In genomic region chr6:158909938-158910337, GRCh38 we compare ENCODE assay signal across 16 cellular contexts.
DNase-seq lines count a peak whose midpoint lies in the region; ATAC-seq and TF ChIP-seq lines count a peak whose summit lies in the region.
"Had no signal": no experiment of that assay in that cellular context is flagged by ENCODE, and none has a peak within 500 bp of the region (broad histone marks: within the 10 kb centered on the region; RNA-seq: fewer than 3 reads in every experiment).

No MANE protein-coding gene starts in this region.

- CTCF ChIA-PET in activated naive CD4-positive, alpha-beta T cell treated with anti-CD3 and anti-CD28 coated beads, Interleukin-2, amount 10 ng/mL, durations not matched to agents 7 days and 5 days (lab: Charles Lee): no interaction called here
- CTCF ChIA-PET in RWPE1 (lab: Yijun Ruan, JAX): interaction anchor here (0.5 kb wide), 1 partner anchor 86 kb away, joined by 4 read pairs; no protein-coding TSS in a partner anchor

- peaks cover 29% of the 10 kb centered on the region for H3K4me1 ChIP-seq in iPS-20b (ENCODE audit: insufficient read depth, low read length)
- no peaks in the 10 kb centered on the region; the same call in 1 of the 2 replicates for H3K4me1 ChIP-seq in SJCRH30
- H3K4me1 ChIP-seq: A549 had no signal

- no peak overlapping the region for H3K27ac Mint-ChIP-seq in activated naive CD4-positive, alpha-beta T cell treated with anti-CD3 and anti-CD28 coated beads, Interleukin-2, amount 50 U/mL, for 24 hours
- H3K27ac Mint-ChIP-seq in activated naive CD4-positive, alpha-beta T cell treated with anti-CD3 and anti-CD28 coated beads, Interleukin-2, amount 10 ng/mL, durations not matched to agents 7 days and 5 days: no peak overlapping the region
- no peak overlapping the region for H3K27ac Mint-ChIP-seq in activated T-helper 17 cell treated with anti-CD3 and anti-CD28 coated beads, Interleukin-2, amount 50 U/mL, for 72 hours
- H3K27ac Mint-ChIP-seq in type B pancreatic cell: peak overlapping the region; percentile 100
- H3K27ac Mint-ChIP-seq: activated T-helper 1 cell treated with anti-CD3 and anti-CD28 coated beads, Interleukin-12 subunit alpha, Interleukin-12 subunit beta, Interleukin-2, Interleukin-4 antibody, amounts not matched to agents 30 ng/mL and 10 ng/mL and 1 ng/mL, durations not matched to agents 14 hours and 24 hours and 36 hours had no signal

- H3K9me3 ChIP-seq in iPS-20b (ENCODE audit: insufficient read depth, low read depth, low read length) (peaks cover 16% of the 10 kb centered on the region), SJCRH30 (replicated peaks) (no peaks in the 10 kb centered on the region)

- peaks cover 21% of the 10 kb centered on the region for H3K9me3 Mint-ChIP-seq in activated naive CD4-positive, alpha-beta T cell treated with anti-CD3 and anti-CD28 coated beads, Interleukin-2, amount 50 U/mL, for 24 hours
- H3K9me3 Mint-ChIP-seq in activated naive CD4-positive, alpha-beta T cell treated with anti-CD3 and anti-CD28 coated beads, Interleukin-2, amount 10 ng/mL, durations not matched to agents 7 days and 5 days: peaks cover 14% of the 10 kb centered on the region
- H3K9me3 Mint-ChIP-seq in activated T-helper 17 cell treated with anti-CD3 and anti-CD28 coated beads, Interleukin-2, amount 50 U/mL, for 72 hours: peaks cover 18% of the 10 kb centered on the region
- peaks cover 13% of the 10 kb centered on the region for H3K9me3 Mint-ChIP-seq in type B pancreatic cell

- no peak for DNase-seq in activated naive CD4-positive, alpha-beta T cell treated with anti-CD3 and anti-CD28 coated beads, Interleukin-2, amount 10 ng/mL, durations not matched to agents 7 days and 5 days
- DNase-seq in type B pancreatic cell (ENCODE audit: extremely low spot score, unreplicated experiment) (no peak), RWPE1 (ENCODE audit: low spot score) (no peak), dorsolateral prefrontal cortex (no peak), SJCRH30 (no peak)
- DNase-seq: cortex of kidney, EL, HCEC 1CT, mucosa of descending colon, NCI-H2171 had no signal

- POLR2A ChIA-PET in RWPE1 (lab: Yijun Ruan, JAX; ENCODE audit: low non-redundant PET): no interaction called here

- H3K4me3 Mint-ChIP-seq in activated naive CD4-positive, alpha-beta T cell treated with anti-CD3 and anti-CD28 coated beads, Interleukin-2, amount 50 U/mL, for 24 hours: peak overlapping the region; percentile 3
- H3K4me3 Mint-ChIP-seq in activated naive CD4-positive, alpha-beta T cell treated with anti-CD3 and anti-CD28 coated beads, Interleukin-2, amount 10 ng/mL, durations not matched to agents 7 days and 5 days: no peak overlapping the region
- peak overlapping the region; percentile 53 for H3K4me3 Mint-ChIP-seq in activated T-helper 17 cell treated with anti-CD3 and anti-CD28 coated beads, Interleukin-2, amount 50 U/mL, for 72 hours
- H3K4me3 Mint-ChIP-seq in type B pancreatic cell: peak overlapping the region; percentile 85

- H3K27me3 ChIP-seq in iPS-20b (ENCODE audit: insufficient read depth, low read length) (no peaks in the 10 kb centered on the region), dorsolateral prefrontal cortex (peaks cover 0 to 19% (median 0%) of the 10 kb centered on the region in 45 donors), SJCRH30 (no peaks in the 10 kb centered on the region)

- H3K9ac ChIP-seq in iPS-20b (ENCODE audit: low read depth, low read length): peak overlapping the region; percentile 78
- H3K9ac ChIP-seq: KMS-11 had no signal

- H3K27me3 Mint-ChIP-seq in activated naive CD4-positive, alpha-beta T cell treated with anti-CD3 and anti-CD28 coated beads, Interleukin-2, amount 50 U/mL, for 24 hours: no peaks in the 10 kb centered on the region
- H3K27me3 Mint-ChIP-seq in activated naive CD4-positive, alpha-beta T cell treated with anti-CD3 and anti-CD28 coated beads, Interleukin-2, amount 10 ng/mL, durations not matched to agents 7 days and 5 days: peaks cover 11% of the 10 kb centered on the region
- no peaks in the 10 kb centered on the region for H3K27me3 Mint-ChIP-seq in activated T-helper 17 cell treated with anti-CD3 and anti-CD28 coated beads, Interleukin-2, amount 50 U/mL, for 72 hours
- no peaks in the 10 kb centered on the region for H3K27me3 Mint-ChIP-seq in type B pancreatic cell

- peaks cover 35% of the 10 kb centered on the region for H3K4me1 Mint-ChIP-seq in activated naive CD4-positive, alpha-beta T cell treated with anti-CD3 and anti-CD28 coated beads, Interleukin-2, amount 50 U/mL, for 24 hours
- H3K4me1 Mint-ChIP-seq in activated naive CD4-positive, alpha-beta T cell treated with anti-CD3 and anti-CD28 coated beads, Interleukin-2, amount 10 ng/mL, durations not matched to agents 7 days and 5 days: peaks cover 32% of the 10 kb centered on the region
- peaks cover 14% of the 10 kb centered on the region for H3K4me1 Mint-ChIP-seq in activated T-helper 17 cell treated with anti-CD3 and anti-CD28 coated beads, Interleukin-2, amount 50 U/mL, for 72 hours
- peaks cover 26% of the 10 kb centered on the region for H3K4me1 Mint-ChIP-seq in type B pancreatic cell (ENCODE audit: unreplicated experiment)

- ATAC-seq in activated T-helper 17 cell treated with anti-CD3 and anti-CD28 coated beads, Interleukin-2, amount 50 U/mL, for 72 hours (replicated peaks): no peak
- ATAC-seq: A549 had no signal

- H3K36me3 Mint-ChIP-seq in activated naive CD4-positive, alpha-beta T cell treated with anti-CD3 and anti-CD28 coated beads, Interleukin-2, amount 50 U/mL, for 24 hours: peaks cover 12% of the 10 kb centered on the region
- H3K36me3 Mint-ChIP-seq in activated naive CD4-positive, alpha-beta T cell treated with anti-CD3 and anti-CD28 coated beads, Interleukin-2, amount 10 ng/mL, durations not matched to agents 7 days and 5 days: peaks cover 11% of the 10 kb centered on the region
- H3K36me3 Mint-ChIP-seq in activated T-helper 17 cell treated with anti-CD3 and anti-CD28 coated beads, Interleukin-2, amount 50 U/mL, for 72 hours (ENCODE audit: low read depth): no peaks in the 10 kb centered on the region
- peaks cover 3% of the 10 kb centered on the region for H3K36me3 Mint-ChIP-seq in type B pancreatic cell

- H3K36me3 ChIP-seq in iPS-20b (ENCODE audit: insufficient read depth, low read depth, low read length): no peaks in the 10 kb centered on the region
- H3K36me3 ChIP-seq in SJCRH30: no peaks in the 10 kb centered on the region

- H3K4me3 ChIP-seq in iPS-20b (ENCODE audit: low read length) (peak overlapping the region; percentile 51), dorsolateral prefrontal cortex (peak overlapping the region in 2 of 59 donors; percentile 12 to 29), SJCRH30 (no peak overlapping the region)
- H3K4me3 ChIP-seq: A549, mucosa of descending colon had no signal

- intact Hi-C loops in dorsolateral prefrontal cortex (cut with DNase I): no loop called here

- TF ChIP-seq CTCF in type B pancreatic cell (conservative IDR thresholded peaks at IDR 0.05) (no peak), RWPE1 (conservative IDR thresholded peaks at IDR 0.05; ENCODE audit: low read depth) (no peak), dorsolateral prefrontal cortex (IDR thresholded peaks at IDR 0.05 in 54 of 56, conservative IDR thresholded peaks at IDR 0.05 in 2 of 56; ENCODE audit: low read depth in 1 of 56, partially characterized antibody in 56 of 56) (no peak)

- peak overlapping the region; percentile 63 for H3K27ac ChIP-seq in iPS-20b (ENCODE audit: low read length)
- H3K27ac ChIP-seq in RWPE1: no peak overlapping the region
- H3K27ac ChIP-seq in dorsolateral prefrontal cortex: peak overlapping the region in 19 of 59 donors; percentile 1 to 81 (median 65)
- H3K27ac ChIP-seq in SJCRH30: no peak overlapping the region
- H3K27ac ChIP-seq: A549, KMS-11 had no signal
